ENCODE assay signal across 9 cellular contexts in the genomic region with DNA sequence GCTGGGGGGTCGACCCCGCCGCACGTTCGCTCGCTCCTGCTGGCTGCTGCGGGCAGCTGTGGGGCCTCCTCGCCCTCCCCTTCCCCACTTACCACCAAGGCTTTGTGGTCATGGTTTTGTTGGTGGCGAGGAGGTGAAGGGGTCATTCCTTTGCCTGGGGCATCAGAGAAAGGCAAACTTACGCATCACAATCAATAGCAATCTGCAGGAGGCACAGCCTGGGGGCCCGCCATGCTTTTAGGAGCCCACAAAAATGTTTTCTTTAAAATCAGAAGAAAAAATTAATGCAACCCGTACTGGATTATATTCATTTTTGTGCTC.
A peak's percentile ranks its signal among the peaks of the same experiment; 100 is the strongest.
DNase-seq lines count a peak whose midpoint lies in the region; ATAC-seq and TF ChIP-seq lines count a peak whose summit lies in the region.
"Had no signal": no experiment of that assay in that cellular context is flagged by ENCODE, and none has a peak within 500 bp of the region (broad histone marks: within the 10 kb centered on the region; RNA-seq: fewer than 3 reads in every experiment).

No MANE protein-coding gene starts in this region.

- DNase-seq in CD4-positive, alpha-beta memory T cell = no peak
- DNase-seq in coronary artery (ENCODE audit: low spot score) (no peak), osteoblast (ENCODE audit: insufficient read length, low spot score, missing footprints) (no peak), cerebellar cortex (ENCODE audit: low spot score) (no peak)
- no peak for DNase-seq in CD8-positive, alpha-beta T cell
- no peak for DNase-seq in activated CD4-positive, alpha-beta memory T cell treated with anti-CD3 and anti-CD28 coated beads, Interleukin-2, amount 10 ng/mL, durations not matched to agents 7 days and 5 days
- DNase-seq in activated T-cell treated with anti-CD3 and anti-CD28 coated beads, Interleukin-2, amount 50 U/mL, for 24 hours = no peak
- DNase-seq: activated CD4-positive, CD25-positive, alpha-beta regulatory T cell had no signal

- H3K9me3 ChIP-seq in CD4-positive, alpha-beta memory T cell (ENCODE audit: control insufficient read depth in 1 of 2, low read length in 2 of 2) = no peaks in the 10 kb centered on the region
- H3K9me3 ChIP-seq in osteoblast (ENCODE audit: low read depth, low read length) = no peaks in the 10 kb centered on the region
- no peaks in the 10 kb centered on the region for H3K9me3 ChIP-seq in CD8-positive, alpha-beta T cell (ENCODE audit: low read length)

- H3K36me3 Mint-ChIP-seq in CD4-positive, alpha-beta memory T cell = no peaks in the 10 kb centered on the region
- no peaks in the 10 kb centered on the region for H3K36me3 Mint-ChIP-seq in CD8-positive, alpha-beta T cell
- H3K36me3 Mint-ChIP-seq in activated CD4-positive, alpha-beta memory T cell treated with anti-CD3 and anti-CD28 coated beads, Interleukin-2, amount 10 ng/mL, durations not matched to agents 7 days and 5 days (ENCODE audit: low read depth) = no peaks in the 10 kb centered on the region
- H3K36me3 Mint-ChIP-seq in activated T-cell treated with anti-CD3 and anti-CD28 coated beads, Interleukin-2, amount 50 U/mL, for 24 hours (ENCODE audit: low read depth) = no peaks in the 10 kb centered on the region

- no peak overlapping the region for H3K27ac Mint-ChIP-seq in CD4-positive, alpha-beta memory T cell
- H3K27ac Mint-ChIP-seq in CD8-positive, alpha-beta T cell = no peak overlapping the region
- H3K27ac Mint-ChIP-seq in activated CD4-positive, alpha-beta memory T cell treated with anti-CD3 and anti-CD28 coated beads, Interleukin-2, amount 10 ng/mL, durations not matched to agents 7 days and 5 days = no peak overlapping the region
- no peak overlapping the region for H3K27ac Mint-ChIP-seq in activated T-cell treated with anti-CD3 and anti-CD28 coated beads, Interleukin-2, amount 50 U/mL, for 24 hours

- intact Hi-C loops in CD4-positive, alpha-beta memory T cell (cut with micrococcal nuclease) = no loop called here
- intact Hi-C loops in CD8-positive, alpha-beta T cell (cut with DNase I, micrococcal nuclease) = no loop called here

- POLR2A ChIA-PET in CD4-positive, alpha-beta memory T cell (lab: Charles Lee; ENCODE audit: partially characterized antibody) = no interaction called here
- POLR2A ChIA-PET in CD8-positive, alpha-beta T cell (lab: Charles Lee) = no interaction called here
- POLR2A ChIA-PET in activated CD4-positive, alpha-beta memory T cell treated with anti-CD3 and anti-CD28 coated beads, Interleukin-2, amount 10 ng/mL, durations not matched to agents 7 days and 5 days (lab: Charles Lee) = no interaction called here

- peak; percentile 6 for ATAC-seq in HG03097 (IDR thresholded peaks at IDR 0.05; ENCODE audit: low FRiP score, unreplicated experiment)
- no peak for ATAC-seq in CD8-positive, alpha-beta T cell

- TF ChIP-seq CTCF in coronary artery (IDR thresholded peaks at IDR 0.05) = no peak
- TF ChIP-seq CTCF in osteoblast (IDR thresholded peaks at IDR 0.05; ENCODE audit: extremely low read depth, low read depth, low read length) = no peak
- no peak for TF ChIP-seq CTCF in CD8-positive, alpha-beta T cell (IDR thresholded peaks at IDR 0.05)

- no peak overlapping the region for H3K27ac ChIP-seq in CD4-positive, alpha-beta memory T cell (ENCODE audit: low read depth, low read length)
- H3K27ac ChIP-seq in coronary artery (no peak overlapping the region), osteoblast (ENCODE audit: low read depth, low read length) (no peak overlapping the region)
- no peak overlapping the region for H3K27ac ChIP-seq in CD8-positive, alpha-beta T cell (ENCODE audit: low read depth, low read length)

- peaks cover 0 to 5% (median 0%) of the 10 kb centered on the region in 8 donors for H3K9me3 Mint-ChIP-seq in CD4-positive, alpha-beta memory T cell
- H3K9me3 Mint-ChIP-seq in CD8-positive, alpha-beta T cell = no peaks in the 10 kb centered on the region
- no peaks in the 10 kb centered on the region for H3K9me3 Mint-ChIP-seq in activated CD4-positive, alpha-beta memory T cell treated with anti-CD3 and anti-CD28 coated beads, Interleukin-2, amount 10 ng/mL, durations not matched to agents 7 days and 5 days
- no peaks in the 10 kb centered on the region for H3K9me3 Mint-ChIP-seq in activated T-cell treated with anti-CD3 and anti-CD28 coated beads, Interleukin-2, amount 50 U/mL, for 24 hours

- H3K79me2 ChIP-seq in osteoblast (ENCODE audit: insufficient read depth, low read length) = no peaks in the 10 kb centered on the region

- H3K36me3 ChIP-seq in CD4-positive, alpha-beta memory T cell (ENCODE audit: insufficient read depth, low read length) = no peaks in the 10 kb centered on the region
- H3K36me3 ChIP-seq in osteoblast (ENCODE audit: insufficient read depth, low read length) = no peaks in the 10 kb centered on the region
- H3K36me3 ChIP-seq in CD8-positive, alpha-beta T cell (ENCODE audit: insufficient read depth, low read length) = no peaks in the 10 kb centered on the region

- peaks cover 6 to 10% of the 10 kb centered on the region in 2 donors for H3K27me3 Mint-ChIP-seq in CD4-positive, alpha-beta memory T cell
- peaks cover 40% of the 10 kb centered on the region for H3K27me3 Mint-ChIP-seq in CD8-positive, alpha-beta T cell (ENCODE audit: low read depth)
- peaks cover 13% of the 10 kb centered on the region for H3K27me3 Mint-ChIP-seq in activated CD4-positive, alpha-beta memory T cell treated with anti-CD3 and anti-CD28 coated beads, Interleukin-2, amount 10 ng/mL, durations not matched to agents 7 days and 5 days
- peaks cover 33% of the 10 kb centered on the region for H3K27me3 Mint-ChIP-seq in activated T-cell treated with anti-CD3 and anti-CD28 coated beads, Interleukin-2, amount 50 U/mL, for 24 hours

- H3K4me3 Mint-ChIP-seq in CD4-positive, alpha-beta memory T cell = peak overlapping the region in 6 of 8 donors; percentile 23 to 90 (median 78)
- H3K4me3 Mint-ChIP-seq in CD8-positive, alpha-beta T cell = no peak overlapping the region
- H3K4me3 Mint-ChIP-seq in activated CD4-positive, alpha-beta memory T cell treated with anti-CD3 and anti-CD28 coated beads, Interleukin-2, amount 10 ng/mL, durations not matched to agents 7 days and 5 days = no peak overlapping the region
- H3K4me3 Mint-ChIP-seq in activated T-cell treated with anti-CD3 and anti-CD28 coated beads, Interleukin-2, amount 50 U/mL, for 24 hours = no peak overlapping the region

- no peak overlapping the region for H3K4me3 ChIP-seq in CD4-positive, alpha-beta memory T cell (ENCODE audit: low read length in 2 of 2)
- H3K4me3 ChIP-seq in coronary artery (peak overlapping the region; percentile 60), osteoblast (ENCODE audit: insufficient read depth, low read length) (peak overlapping the region; percentile 67)
- H3K4me3 ChIP-seq in CD8-positive, alpha-beta T cell (ENCODE audit: low read depth, low read length) = no peak overlapping the region

- no peaks in the 10 kb centered on the region for H4K20me1 ChIP-seq in osteoblast (ENCODE audit: insufficient read depth, low read length)

- H3K27me3 ChIP-seq in CD4-positive, alpha-beta memory T cell (ENCODE audit: insufficient read depth, low read length) = no peaks in the 10 kb centered on the region
- H3K27me3 ChIP-seq in osteoblast (ENCODE audit: insufficient read depth, low read length) = no peaks in the 10 kb centered on the region
- H3K27me3 ChIP-seq in CD8-positive, alpha-beta T cell (ENCODE audit: insufficient read depth, low read length) = no peaks in the 10 kb centered on the region

- H2AFZ ChIP-seq in osteoblast (ENCODE audit: low read length) = peak overlapping the region; percentile 95

- H3K4me2 ChIP-seq in osteoblast (ENCODE audit: insufficient read depth, low read length) = peak overlapping the region; percentile 96

- peaks cover 9% of the 10 kb centered on the region for H3K4me1 ChIP-seq in CD4-positive, alpha-beta memory T cell (ENCODE audit: insufficient read depth, low read length)
- H3K4me1 ChIP-seq in osteoblast (ENCODE audit: insufficient read depth, low read length) = peaks cover 9% of the 10 kb centered on the region
- H3K4me1 ChIP-seq in CD8-positive, alpha-beta T cell (ENCODE audit: insufficient read depth, low read length) = no peaks in the 10 kb centered on the region

- H3K4me1 Mint-ChIP-seq in CD4-positive, alpha-beta memory T cell = peaks cover 4 to 10% (median 7%) of the 10 kb centered on the region in 4 donors
- peaks cover 8% of the 10 kb centered on the region for H3K4me1 Mint-ChIP-seq in CD8-positive, alpha-beta T cell (ENCODE audit: low read depth)
- peaks cover 4% of the 10 kb centered on the region for H3K4me1 Mint-ChIP-seq in activated CD4-positive, alpha-beta memory T cell treated with anti-CD3 and anti-CD28 coated beads, Interleukin-2, amount 10 ng/mL, durations not matched to agents 7 days and 5 days
- peaks cover 6% of the 10 kb centered on the region for H3K4me1 Mint-ChIP-seq in activated T-cell treated with anti-CD3 and anti-CD28 coated beads, Interleukin-2, amount 50 U/mL, for 24 hours (ENCODE audit: low read depth)

- CTCF ChIA-PET in CD4-positive, alpha-beta memory T cell (lab: Charles Lee; ENCODE audit: partially characterized antibody) = interaction anchor here (1.0 to 2.3 kb wide), 5 partner anchors 8 to 42 kb away, joined by 3 to 10 read pairs (median 4); no protein-coding TSS in a partner anchor
- CTCF ChIA-PET in CD8-positive, alpha-beta T cell (lab: Charles Lee) = interaction anchor here (1.1 to 1.6 kb wide), 4 partner anchors 10 to 1482 kb away, joined by 3 to 5 read pairs (median 4); no protein-coding TSS in a partner anchor
- CTCF ChIA-PET in activated CD4-positive, alpha-beta memory T cell treated with anti-CD3 and anti-CD28 coated beads, Interleukin-2, amount 10 ng/mL, durations not matched to agents 7 days and 5 days (lab: Charles Lee) = interaction anchor here (1.1 to 5.0 kb wide), 4 partner anchors 11 to 288 kb away, joined by 4 to 23 read pairs (median 4); no protein-coding TSS in a partner anchor

Comparison
In these comparisons a context has a peak if more than half of its experiments do, and no peak if none do; other contexts are left out.
1. H3K4me3 ChIP-seq: peak in coronary artery (single experiment) and osteoblast (single experiment); none in CD4-positive, alpha-beta memory T cell (0 of 2) and CD8-positive, alpha-beta T cell (single experiment).
2. H3K4me3 Mint-ChIP-seq: peak in CD4-positive, alpha-beta memory T cell (6 of 8); none in CD8-positive, alpha-beta T cell (single experiment), activated CD4-positive, alpha-beta memory T cell treated with anti-CD3 and anti-CD28 coated beads, Interleukin-2, amount 10 ng/mL, durations not matched to agents 7 days and 5 days (single experiment) and activated T-cell treated with anti-CD3 and anti-CD28 coated beads, Interleukin-2, amount 50 U/mL, for 24 hours (single experiment).